Comparison of ENCODE assay signal across 10 cellular contexts in the genomic region with DNA sequence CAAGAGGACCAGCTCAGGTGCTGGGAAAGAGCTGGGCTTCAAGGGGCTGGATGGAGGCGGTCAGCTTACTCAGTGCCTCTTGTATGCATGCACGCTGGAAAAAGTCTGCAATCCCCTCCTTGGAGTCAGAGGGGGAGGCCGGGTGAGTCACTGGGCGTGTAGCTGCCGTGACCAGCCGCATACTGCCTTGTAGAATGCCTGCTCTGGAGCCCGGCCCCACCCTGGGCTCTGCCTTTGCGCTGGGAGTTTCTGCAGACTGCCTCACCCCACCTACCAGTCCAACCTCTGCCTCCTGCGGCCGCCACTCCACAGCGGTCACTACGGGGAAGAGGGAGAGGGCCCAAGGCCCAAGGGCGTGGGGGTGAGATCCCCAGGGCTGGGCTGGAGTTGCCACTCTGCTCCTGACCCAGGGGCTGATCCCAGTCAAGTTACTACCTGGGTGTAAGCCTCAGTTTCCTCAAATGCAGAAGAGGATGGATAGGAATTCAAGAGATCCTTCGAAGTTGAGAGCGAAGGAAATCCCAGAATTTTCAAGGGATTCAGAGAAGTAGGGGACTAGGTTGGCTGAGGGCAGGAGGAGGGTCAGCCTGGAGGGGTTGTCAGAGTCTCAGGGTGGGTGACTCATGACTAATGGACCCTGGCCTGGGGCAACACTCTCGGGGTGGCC. TPM values are rescaled to one million over a fixed set of nuclear protein-coding genes. Genes with fewer than 3 reads are reported as not detected.
DNase-seq lines count a peak whose midpoint lies in the region; ATAC-seq and TF ChIP-seq lines count a peak whose summit lies in the region.
"Had no signal": no experiment of that assay in that cellular context is flagged by ENCODE, and none has a peak within 500 bp of the region (broad histone marks: within the 10 kb centered on the region; RNA-seq: fewer than 3 reads in every experiment).

No MANE protein-coding gene starts in this region.

- H3K4me3 ChIP-seq in retinal pigment epithelial cell (ENCODE audit: low read length): no peak overlapping the region

- intact Hi-C loops in Right ventricle myocardium superior (cut with DNase I): no loop called here

- peak; percentile 22 for ATAC-seq in Right ventricle myocardium superior (ENCODE audit: poor library complexity)
- ATAC-seq in GM21576 (IDR thresholded peaks at IDR 0.05; ENCODE audit: unreplicated experiment): no peak
- ATAC-seq in HG02885 (IDR thresholded peaks at IDR 0.05; ENCODE audit: poor library complexity, unreplicated experiment): no peak
- no peak for ATAC-seq in HG02623 (IDR thresholded peaks at IDR 0.05; ENCODE audit: unreplicated experiment)
- ATAC-seq in GM18520 (IDR thresholded peaks at IDR 0.05; ENCODE audit: unreplicated experiment): no peak

- TF ChIP-seq CTCF in retinal pigment epithelial cell (conservative IDR thresholded peaks at IDR 0.05; ENCODE audit: low read depth, low read length): no peak

- DNase-seq in GM04503 (ENCODE audit: low read depth) (peak; percentile 87), SW480 (ENCODE audit: low spot score) (peak; percentile 96), Right ventricle myocardium superior (peak; percentile 81), retinal pigment epithelial cell (ENCODE audit: low read depth) (peak; percentile 86)
- DNase-seq: NCI-H774 had no signal

RNA-seq across cellular contexts. Expression of gene MRGPRF, which starts 4.1 kb away (rescaled TPM):
- 4.9 TPM for total RNA-seq in Right ventricle myocardium superior

RNA-seq across cellular contexts. Expression of gene MRGPRD, which starts 28.1 kb away (rescaled TPM):
- total RNA-seq in Right ventricle myocardium superior: not detected
- total RNA-seq: dermis microvascular lymphatic vessel endothelial cell had no signal

RNA-seq across cellular contexts. Expression of gene TPCN2, which starts 39.8 kb away (rescaled TPM):
- 7.6 TPM for total RNA-seq in Right ventricle myocardium superior
